13 cellular contexts compared by ENCODE assay signal in genomic region chr20:36440370-36441026, GRCh38.
A peak's percentile ranks its signal among the peaks of the same experiment; 100 is the strongest.
DNase-seq lines count a peak whose midpoint lies in the region; FAIRE-seq and TF ChIP-seq lines count a peak whose summit lies in the region.
"Had no signal": no experiment of that assay in that cellular context is flagged by ENCODE, and none has a peak within 500 bp of the region (broad histone marks: within the 10 kb centered on the region; RNA-seq: fewer than 3 reads in every experiment).

No MANE protein-coding gene starts in this region.

- H3K36me3 Mint-ChIP-seq in IgD-negative memory B cell (no peaks in the 10 kb centered on the region), astrocyte (ENCODE audit: low read depth, unreplicated experiment) (no peaks in the 10 kb centered on the region)

- no peak overlapping the region for H3K4me2 ChIP-seq in astrocyte (ENCODE audit: low read length)
- no peak overlapping the region for H3K4me2 ChIP-seq in osteoblast (ENCODE audit: insufficient read depth, low read length)

- no peak for DNase-seq in astrocyte (ENCODE audit: low read depth)
- DNase-seq in osteoblast (ENCODE audit: insufficient read length, low spot score, missing footprints) = peak; percentile 77
- DNase-seq in NCI-H774 (lab: John Stamatoyannopoulos, UW) = no peak
- no peak for DNase-seq in NCI-H526 treated with DMSO at 0.1 percent for 48 hours (lab: John Stamatoyannopoulos, UW)
- DNase-seq: ACHN; BE2C; Caco-2; CD4-positive, alpha-beta T cell; DMS79 treated with DMSO at 0.1 percent for 48 hours; H9 had no signal

- no peak for FAIRE-seq in astrocyte (lab: Jason Lieb, UNC)
- FAIRE-seq: H1 had no signal

- H3K9ac ChIP-seq in astrocyte (ENCODE audit: low read length) = no peak overlapping the region

- H3K27ac ChIP-seq in C4-2B (peak overlapping the region; percentile 54), astrocyte (ENCODE audit: low read depth, low read length) (no peak overlapping the region), osteoblast (ENCODE audit: low read depth, low read length) (no peak overlapping the region)

- H3K4me3 Mint-ChIP-seq in IgD-negative memory B cell (no peak overlapping the region), astrocyte (ENCODE audit: unreplicated experiment) (no peak overlapping the region)
- H3K4me3 Mint-ChIP-seq: CD4-positive, alpha-beta T cell; H9 had no signal

- H3K27me3 ChIP-seq in astrocyte (ENCODE audit: insufficient read depth, low read length) (peaks cover 8% of the 10 kb centered on the region), osteoblast (ENCODE audit: insufficient read depth, low read length) (peaks cover 7% of the 10 kb centered on the region)
- H3K27me3 ChIP-seq: BE2C had no signal

- H3K36me3 ChIP-seq in astrocyte (ENCODE audit: insufficient read depth, low read length) (no peaks in the 10 kb centered on the region), osteoblast (ENCODE audit: insufficient read depth, low read length) (no peaks in the 10 kb centered on the region)
- H3K36me3 ChIP-seq: BE2C had no signal

- H2AFZ ChIP-seq in astrocyte (ENCODE audit: low read depth, low read length) (no peak overlapping the region), osteoblast (ENCODE audit: low read length) (no peak overlapping the region)

- H3K27ac Mint-ChIP-seq in IgD-negative memory B cell = peak overlapping the region in 2 of 3 donors; percentile 39 to 46
- peak overlapping the region; percentile 9 for H3K27ac Mint-ChIP-seq in astrocyte (ENCODE audit: unreplicated experiment)
- H3K27ac Mint-ChIP-seq: CD4-positive, alpha-beta T cell had no signal

- H3K4me1 Mint-ChIP-seq in IgD-negative memory B cell (no peaks in the 10 kb centered on the region), astrocyte (ENCODE audit: low read depth, unreplicated experiment) (no peaks in the 10 kb centered on the region)

- no peaks in the 10 kb centered on the region for H4K20me1 ChIP-seq in astrocyte (ENCODE audit: insufficient read depth, low read length)
- H4K20me1 ChIP-seq in osteoblast (ENCODE audit: insufficient read depth, low read length) = no peaks in the 10 kb centered on the region

- H3K4me3 ChIP-seq in astrocyte (ENCODE audit: insufficient read depth, low read depth, low read length) (no peak overlapping the region), osteoblast (ENCODE audit: insufficient read depth, low read length) (no peak overlapping the region)

- no peak for TF ChIP-seq CTCF in C4-2B (conservative IDR thresholded peaks at IDR 0.05)
- no peak for TF ChIP-seq CTCF in astrocyte (IDR thresholded peaks at IDR 0.05; ENCODE audit: insufficient read depth, low read depth, low read length)
- TF ChIP-seq CTCF in osteoblast (IDR thresholded peaks at IDR 0.05; ENCODE audit: extremely low read depth, low read depth, low read length) = no peak

- no peaks in the 10 kb centered on the region for H3K9me3 ChIP-seq in astrocyte (ENCODE audit: insufficient read depth, low read depth, low read length)
- H3K9me3 ChIP-seq in osteoblast (ENCODE audit: low read depth, low read length) = no peaks in the 10 kb centered on the region
- H3K9me3 ChIP-seq: BE2C, Caco-2 had no signal

- H3K9me3 Mint-ChIP-seq in IgD-negative memory B cell = no peaks in the 10 kb centered on the region
- no peaks in the 10 kb centered on the region for H3K9me3 Mint-ChIP-seq in astrocyte (ENCODE audit: unreplicated experiment)
- H3K9me3 Mint-ChIP-seq: CD4-positive, alpha-beta T cell; H9 had no signal

- H3K4me1 ChIP-seq in astrocyte (ENCODE audit: insufficient read depth, low read length) = no peaks in the 10 kb centered on the region
- no peaks in the 10 kb centered on the region for H3K4me1 ChIP-seq in osteoblast (ENCODE audit: insufficient read depth, low read length)
- H3K4me1 ChIP-seq: BE2C had no signal

- no peaks in the 10 kb centered on the region for H3K79me2 ChIP-seq in astrocyte (ENCODE audit: insufficient read depth, low read length)
- H3K79me2 ChIP-seq in osteoblast (ENCODE audit: insufficient read depth, low read length) = no peaks in the 10 kb centered on the region

- H3K27me3 Mint-ChIP-seq in IgD-negative memory B cell (peaks cover 2% of the 10 kb centered on the region), astrocyte (ENCODE audit: low read depth, unreplicated experiment) (peaks cover 30% of the 10 kb centered on the region)
